23 cellular contexts compared by ENCODE assay signal in genomic region chr3:177569193-177569592, GRCh38.
DNase-seq lines count a peak whose midpoint lies in the region; ATAC-seq, FAIRE-seq and TF ChIP-seq lines count a peak whose summit lies in the region.
"Had no signal": no experiment of that assay in that cellular context is flagged by ENCODE, and none has a peak within 500 bp of the region (broad histone marks: within the 10 kb centered on the region; RNA-seq: fewer than 3 reads in every experiment).

No MANE protein-coding gene starts in this region.

- H3K4me3 ChIP-seq in right lobe of liver (no peak overlapping the region), HepG2 (replicated peaks in 1 of 3; ENCODE audit: insufficient read depth in 1 of 3, low read depth in 2 of 3, low read length in 3 of 3) (no peak overlapping the region), neutrophil (ENCODE audit: low read depth in 1 of 2, low read length in 1 of 2) (no peak overlapping the region), gastroesophageal sphincter (no peak overlapping the region)
- H3K4me3 ChIP-seq: A549; BLaER1 treated with 17β-estradiol and CSF1 and Interleukin-3, amounts not matched to agents 10 nM and 100 nM; GM12878; GM23248; HAP-1; Peyer's patch had no signal

- peak; percentile 50 to 82 (median 68) for ATAC-seq in right lobe of liver
- ATAC-seq in HepG2: no peak
- no peak for ATAC-seq in gastroesophageal sphincter
- ATAC-seq: A549; CD8-positive, alpha-beta T cell; GM12878 had no signal

- no peaks in the 10 kb centered on the region for H3K79me2 ChIP-seq in HepG2 (ENCODE audit: insufficient read depth, low read length)

- H3K9me3 ChIP-seq in right lobe of liver (no peaks in the 10 kb centered on the region), HepG2 (ENCODE audit: low read length) (no peaks in the 10 kb centered on the region), neutrophil (no peaks in the 10 kb centered on the region), gastroesophageal sphincter (no peaks in the 10 kb centered on the region)
- H3K9me3 ChIP-seq: A549, HAP-1, Peyer's patch had no signal

- DNase-seq in right lobe of liver (peak in 1 of 3 donors; percentile 53), HepG2 (ENCODE audit: low spot score) (no peak), epithelial cell of prostate (ENCODE audit: low read depth, low spot score) (no peak), GDM1 (lab: John Stamatoyannopoulos, UW) (no peak)
- no peak for DNase-seq in stimulated activated CD4-positive, alpha-beta T cell treated with anti-CD3 and anti-CD28 coated beads, Interleukin-15, amount 100 ng/mL, for 24 hours
- no peak for DNase-seq in activated naive CD8-positive, alpha-beta T cell treated with anti-CD3 and anti-CD28 coated beads for 36 hours
- DNase-seq: Calu3; CD8-positive, alpha-beta T cell; IMR-90; Karpas-422; MM.1S; NCI-H1092; NCI-H1436 treated with DMSO at 0.1 percent for 48 hours; Peyer's patch had no signal

- no peaks in the 10 kb centered on the region for H3K36me3 Mint-ChIP-seq in activated naive CD8-positive, alpha-beta T cell treated with anti-CD3 and anti-CD28 coated beads for 36 hours
- H3K36me3 Mint-ChIP-seq: CD8-positive, alpha-beta T cell had no signal

- no peaks in the 10 kb centered on the region for H4K20me1 ChIP-seq in HepG2 (ENCODE audit: insufficient read depth, low read length)
- H4K20me1 ChIP-seq: BLaER1 treated with 17β-estradiol and CSF1 and Interleukin-3, amounts not matched to agents 10 nM and 100 nM had no signal

- no peak for FAIRE-seq in HepG2 (lab: Jason Lieb, UNC)
- FAIRE-seq: A549, GM12878, GM19239 had no signal

- H3K27me3 Mint-ChIP-seq in activated naive CD8-positive, alpha-beta T cell treated with anti-CD3 and anti-CD28 coated beads for 36 hours: no peaks in the 10 kb centered on the region

- H3K9ac ChIP-seq in HepG2 (ENCODE audit: insufficient read depth, low read depth, low read length): no peak overlapping the region
- H3K9ac ChIP-seq: BLaER1 treated with 17β-estradiol and CSF1 and Interleukin-3, amounts not matched to agents 10 nM and 100 nM; GM23248 had no signal

- no peak for TF ChIP-seq POLR2A in right lobe of liver (IDR thresholded peaks at IDR 0.05)
- no peak for TF ChIP-seq POLR2A in HepG2 (IDR thresholded peaks at IDR 0.05; ENCODE audit: insufficient read depth in 1 of 2, low read depth in 2 of 2, low read length in 2 of 2)
- no peak for TF ChIP-seq POLR2A in gastroesophageal sphincter (IDR thresholded peaks at IDR 0.05)

- TF ChIP-seq RAD21 in HepG2 (CRISPR knock-in tag; IDR thresholded peaks at IDR 0.05): no peak

- POLR2A ChIA-PET in HepG2 (lab: Yijun Ruan, JAX): no interaction called here

- H3K27ac Mint-ChIP-seq in activated naive CD8-positive, alpha-beta T cell treated with anti-CD3 and anti-CD28 coated beads for 36 hours: no peak overlapping the region
- H3K27ac Mint-ChIP-seq: CD8-positive, alpha-beta T cell had no signal

- TF ChIP-seq CTCF in right lobe of liver (IDR thresholded peaks at IDR 0.05) (no peak), HepG2 (CRISPR knock-in tag; IDR thresholded peaks at IDR 0.05) (no peak), neutrophil (IDR thresholded peaks at IDR 0.05) (no peak), gastroesophageal sphincter (IDR thresholded peaks at IDR 0.05) (no peak)

- H3K27ac ChIP-seq in right lobe of liver (no peak overlapping the region), HepG2 (ENCODE audit: extremely low read length, insufficient read depth, low read length) (no peak overlapping the region), epithelial cell of prostate (peak overlapping the region; percentile 55), neutrophil (peak overlapping the region; percentile 69), gastroesophageal sphincter (no peak overlapping the region)
- H3K27ac ChIP-seq: A549, GM23248, HL-60, Peyer's patch had no signal

- CTCF ChIA-PET in HepG2 (lab: Yijun Ruan, JAX; ENCODE audit: low intra/inter-chr PET ratio, low total read pairs): no interaction called here

- no peak overlapping the region for H3K4me3 Mint-ChIP-seq in activated naive CD8-positive, alpha-beta T cell treated with anti-CD3 and anti-CD28 coated beads for 36 hours
- H3K4me3 Mint-ChIP-seq: CD8-positive, alpha-beta T cell had no signal

- intact Hi-C loops in right lobe of liver (cut with DNase I): no loop called here
- intact Hi-C loops in HepG2 (cut with micrococcal nuclease; ENCODE audit: unreplicated experiment): no loop called here

- no peak overlapping the region for H2AFZ ChIP-seq in HepG2 (ENCODE audit: low read length)
- H2AFZ ChIP-seq: GM23248 had no signal

- WGBS in right lobe of liver (ENCODE audit: insufficient coverage, low coverage, low lambda C conversion rate, missing lambda C conversion rate): 29% methylated on average over 4 of the region's 4 CpGs
- whole genome bisulfite sequencing in HepG2 (ENCODE audit: low lambda C conversion rate): 5% methylated on average over 4 of the region's 4 CpGs
- 96 to 98% methylated on average over 4 of the region's 4 CpGs for WGBS in gastroesophageal sphincter (ENCODE audit: low coverage in 1 of 2), 2 donors

- no peaks in the 10 kb centered on the region for H3K4me1 Mint-ChIP-seq in activated naive CD8-positive, alpha-beta T cell treated with anti-CD3 and anti-CD28 coated beads for 36 hours

- H3K36me3 ChIP-seq in right lobe of liver: no peaks in the 10 kb centered on the region
- no peaks in the 10 kb centered on the region for H3K36me3 ChIP-seq in HepG2 (replicated peaks in 1 of 2; ENCODE audit: control insufficient read depth in 1 of 2, insufficient read depth in 2 of 2, low read length in 2 of 2)
- no peaks in the 10 kb centered on the region for H3K36me3 ChIP-seq in neutrophil
- H3K36me3 ChIP-seq in gastroesophageal sphincter: no peaks in the 10 kb centered on the region
- H3K36me3 ChIP-seq: BLaER1 treated with 17β-estradiol and CSF1 and Interleukin-3, amounts not matched to agents 10 nM and 100 nM; HAP-1; Peyer's patch had no signal

- in situ Hi-C loops in HepG2 (cut with HindIII; ENCODE audit: extremely low pct_ligation_motif_present, low pct_unique_long_range_greater_than_20kb): no loop called here

- no TSS peak for BruUV-seq in HepG2 (replicated peaks; lab: Mats Ljungman, UMichigan)

- H3K4me1 ChIP-seq in right lobe of liver (peaks cover 0 to 6% (median 0%) of the 10 kb centered on the region in 4 donors), HepG2 (ENCODE audit: insufficient read depth, low read length) (peaks cover 2% of the 10 kb centered on the region), neutrophil (ENCODE audit: control insufficient read depth in 1 of 2, insufficient read depth in 1 of 2, low read depth in 1 of 2, low read length in 1 of 2) (peaks cover 20 to 28% of the 10 kb centered on the region in 2 experiments), gastroesophageal sphincter (peaks cover 0 to 7% (median 0%) of the 10 kb centered on the region in 3 donors)
- H3K4me1 ChIP-seq: HAP-1, Peyer's patch had no signal

- H3K9me3 Mint-ChIP-seq in activated naive CD8-positive, alpha-beta T cell treated with anti-CD3 and anti-CD28 coated beads for 36 hours: no peaks in the 10 kb centered on the region

- H3K27me3 ChIP-seq in right lobe of liver (no peaks in the 10 kb centered on the region), HepG2 (ENCODE audit: control insufficient read depth in 1 of 2, insufficient read depth in 2 of 2, low read length in 2 of 2) (no peaks in the 10 kb centered on the region; a peak in 1 of 5 replicates), neutrophil (no peaks in the 10 kb centered on the region), gastroesophageal sphincter (no peaks in the 10 kb centered on the region)
- H3K27me3 ChIP-seq: BLaER1 treated with 17β-estradiol and CSF1 and Interleukin-3, amounts not matched to agents 10 nM and 100 nM; Peyer's patch had no signal

- no peak for TF ChIP-seq EP300 in HepG2 (IDR thresholded peaks at IDR 0.05; ENCODE audit: low read depth in 2 of 2, low read length in 2 of 2)
- no peak for TF ChIP-seq EP300 in HepG2 (CRISPR knock-in tag; IDR thresholded peaks at IDR 0.05; ENCODE audit: borderline replicate concordance)
- no peak for TF ChIP-seq EP300 in gastroesophageal sphincter (IDR thresholded peaks at IDR 0.05)

- H3K4me2 ChIP-seq in HepG2 (ENCODE audit: low read depth, low read length): no peak overlapping the region
- H3K4me2 ChIP-seq: A549 had no signal

TF ChIP-seq in HepG2, 621 proteins besides CTCF, POLR2A, EP300 and RAD21:
- TF ChIP-seq ZBTB38 (CRISPR knock-in tag; IDR thresholded peaks at IDR 0.05) (no peak), MAFG (CRISPR knock-in tag; IDR thresholded peaks at IDR 0.05) (no peak)

Comparison
In these comparisons a context has a peak if more than half of its experiments do, and no peak if none do; other contexts are left out.
1. ATAC-seq: peak in right lobe of liver (4 of 4); none in HepG2 (single experiment) and gastroesophageal sphincter (single experiment).
2. H3K27ac ChIP-seq: peak in epithelial cell of prostate (single experiment) and neutrophil (single experiment); none in right lobe of liver (0 of 3), HepG2 (single experiment) and gastroesophageal sphincter (0 of 4).